Comparison of ENCODE assay signal across 1 cellular context in genomic region chr10:133497363-133497762, GRCh38.
TF ChIP-seq lines count a peak whose summit lies in the region.

No MANE protein-coding gene starts in this region.

TF ChIP-seq in K562, 482 proteins besides CTCF, POLR2A, EP300 and RAD21:
- TF ChIP-seq NCOR1 (IDR thresholded peaks at IDR 0.05), result peak; percentile 8; the same call in 1 of the 2 replicates
- TF ChIP-seq NFIC (IDR thresholded peaks at IDR 0.05), result peak; percentile 27; the same call in 1 of the 2 replicates
- peak; percentile 30; the same call in 1 of the 2 replicates for TF ChIP-seq SMC3 (conservative IDR thresholded peaks at IDR 0.05; ENCODE audit: insufficient read depth, low read depth, low read length)
- TF ChIP-seq, protein P1, sequence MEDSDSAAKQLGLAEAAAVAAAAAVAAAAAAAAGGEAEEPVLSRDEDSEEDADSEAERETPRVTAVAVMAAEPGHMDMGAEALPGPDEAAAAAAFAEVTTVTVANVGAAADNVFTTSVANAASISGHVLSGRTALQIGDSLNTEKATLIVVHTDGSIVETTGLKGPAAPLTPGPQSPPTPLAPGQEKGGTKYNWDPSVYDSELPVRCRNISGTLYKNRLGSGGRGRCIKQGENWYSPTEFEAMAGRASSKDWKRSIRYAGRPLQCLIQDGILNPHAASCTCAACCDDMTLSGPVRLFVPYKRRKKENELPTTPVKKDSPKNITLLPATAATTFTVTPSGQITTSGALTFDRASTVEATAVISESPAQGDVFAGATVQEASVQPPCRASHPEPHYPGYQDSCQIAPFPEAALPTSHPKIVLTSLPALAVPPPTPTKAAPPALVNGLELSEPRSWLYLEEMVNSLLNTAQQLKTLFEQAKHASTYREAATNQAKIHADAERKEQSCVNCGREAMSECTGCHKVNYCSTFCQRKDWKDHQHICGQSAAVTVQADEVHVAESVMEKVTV (CRISPR knock-in tag; IDR thresholded peaks at IDR 0.05), result 0 out of 2 replicates have a peak, but pooled peaks have one; percentile 45
